2 cellular contexts compared by ENCODE assay signal in the genomic region with DNA sequence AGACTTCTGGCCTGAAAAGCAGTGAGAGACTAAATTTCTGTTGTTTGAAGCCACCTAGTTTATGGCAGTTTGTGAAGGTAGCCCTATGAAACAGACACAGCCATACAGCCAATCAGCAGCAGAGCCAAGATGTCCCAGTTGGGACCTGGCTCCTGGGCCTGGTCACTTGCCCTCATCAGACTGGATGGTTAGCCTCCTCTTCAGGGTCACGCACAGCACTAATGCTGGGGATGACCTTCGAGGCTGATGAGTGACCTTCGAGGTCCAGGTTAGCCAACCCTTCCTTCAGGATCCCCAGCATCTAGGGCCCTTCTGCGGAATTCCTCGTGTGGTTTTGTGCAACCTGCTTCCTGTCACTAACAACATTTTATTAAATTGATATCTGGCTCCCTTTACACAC.
TF ChIP-seq lines count a peak whose summit lies in the region.

No MANE protein-coding gene starts in this region.

TF ChIP-seq in HEK293, 187 proteins besides CTCF, POLR2A, EP300 and RAD21:
- TF ChIP-seq GLI4 (tag by site-specific recombination; IDR thresholded peaks at IDR 0.05), result peak; percentile 96
- TF ChIP-seq ZNF404 (tag by site-specific recombination; IDR thresholded peaks at IDR 0.05), result no peak

TF ChIP-seq in H1, 55 proteins besides CTCF, POLR2A, EP300 and RAD21:
- TF ChIP-seq TAF7 (optimal IDR thresholded peaks at IDR 0.05; ENCODE audit: borderline replicate concordance, low read depth, low read length) (no peak), GTF2F1 (IDR thresholded peaks at IDR 0.05; ENCODE audit: borderline replicate concordance, low read depth, low read length) (no peak), SIRT6 (IDR thresholded peaks at IDR 0.05; ENCODE audit: low read length) (no peak), KDM4A (IDR thresholded peaks at IDR 0.05; ENCODE audit: low read depth, low read length, severe bottlenecking) (no peak), RXRA (IDR thresholded peaks at IDR 0.05; ENCODE audit: insufficient read depth, low read depth, low read length) (no peak), RNF2 (IDR thresholded peaks at IDR 0.05; ENCODE audit: borderline replicate concordance, low read depth, low read length, missing control alignments, poor library complexity, severe bottlenecking) (no peak), CHD1 (IDR thresholded peaks at IDR 0.05; ENCODE audit: low read depth, low read length) (no peak), TCF12 (IDR thresholded peaks at IDR 0.05; ENCODE audit: low read depth, low read length) (no peak), SIX5 (IDR thresholded peaks at IDR 0.05; ENCODE audit: low read depth, low read length) (no peak), SUZ12 (IDR thresholded peaks at IDR 0.05; ENCODE audit: low read length) (no peak), GABPA (IDR thresholded peaks at IDR 0.05; ENCODE audit: borderline replicate concordance, insufficient read depth, low read length) (no peak), POU5F1 (IDR thresholded peaks at IDR 0.05; ENCODE audit: low read depth, low read length) (no peak)
- TF ChIP-seq, protein P1, sequence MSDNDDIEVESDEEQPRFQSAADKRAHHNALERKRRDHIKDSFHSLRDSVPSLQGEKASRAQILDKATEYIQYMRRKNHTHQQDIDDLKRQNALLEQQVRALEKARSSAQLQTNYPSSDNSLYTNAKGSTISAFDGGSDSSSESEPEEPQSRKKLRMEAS (IDR thresholded peaks at IDR 0.05), result no peak
- TF ChIP-seq, protein P2, sequence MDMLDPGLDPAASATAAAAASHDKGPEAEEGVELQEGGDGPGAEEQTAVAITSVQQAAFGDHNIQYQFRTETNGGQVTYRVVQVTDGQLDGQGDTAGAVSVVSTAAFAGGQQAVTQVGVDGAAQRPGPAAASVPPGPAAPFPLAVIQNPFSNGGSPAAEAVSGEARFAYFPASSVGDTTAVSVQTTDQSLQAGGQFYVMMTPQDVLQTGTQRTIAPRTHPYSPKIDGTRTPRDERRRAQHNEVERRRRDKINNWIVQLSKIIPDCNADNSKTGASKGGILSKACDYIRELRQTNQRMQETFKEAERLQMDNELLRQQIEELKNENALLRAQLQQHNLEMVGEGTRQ (IDR thresholded peaks at IDR 0.05; ENCODE audit: low read length), result no peak
- TF ChIP-seq, protein P3, sequence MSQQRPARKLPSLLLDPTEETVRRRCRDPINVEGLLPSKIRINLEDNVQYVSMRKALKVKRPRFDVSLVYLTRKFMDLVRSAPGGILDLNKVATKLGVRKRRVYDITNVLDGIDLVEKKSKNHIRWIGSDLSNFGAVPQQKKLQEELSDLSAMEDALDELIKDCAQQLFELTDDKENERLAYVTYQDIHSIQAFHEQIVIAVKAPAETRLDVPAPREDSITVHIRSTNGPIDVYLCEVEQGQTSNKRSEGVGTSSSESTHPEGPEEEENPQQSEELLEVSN (IDR thresholded peaks at IDR 0.05), result no peak
